In the genomic region with DNA sequence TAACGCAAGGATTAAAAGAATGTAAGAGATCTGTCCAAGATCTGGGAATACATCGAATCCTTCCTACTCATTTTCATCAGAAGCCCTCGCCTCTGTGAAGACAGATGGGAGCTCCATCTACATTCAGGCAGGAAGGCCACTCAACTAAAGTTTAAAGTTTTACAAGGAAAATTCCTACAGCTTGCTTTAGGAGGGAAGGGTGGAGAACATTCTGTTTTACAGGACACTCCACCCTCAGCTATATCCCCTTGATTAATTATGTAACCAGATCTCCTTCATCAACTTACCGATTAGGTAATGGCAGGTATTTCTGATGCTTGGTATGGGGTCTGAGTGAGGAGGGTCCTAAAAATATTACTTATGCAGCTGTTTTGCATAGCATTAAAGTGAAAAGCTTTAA, we compare ENCODE assay signal across 22 cellular contexts. TPM values are rescaled to one million over a fixed set of nuclear protein-coding genes. Genes with fewer than 3 reads are reported as not detected.
A peak's percentile ranks its signal among the peaks of the same experiment; 100 is the strongest.
DNase-seq lines count a peak whose midpoint lies in the region; ATAC-seq and TF ChIP-seq lines count a peak whose summit lies in the region.
"Had no signal": no experiment of that assay in that cellular context is flagged by ENCODE, and none has a peak within 500 bp of the region (broad histone marks: within the 10 kb centered on the region; RNA-seq: fewer than 3 reads in every experiment).

No MANE protein-coding gene starts in this region.

- H3K27me3 ChIP-seq in left ventricle myocardium inferior (ENCODE audit: low read depth) (no peaks in the 10 kb centered on the region), right atrium auricular region (no peaks in the 10 kb centered on the region), fibroblast of lung (ENCODE audit: control insufficient read depth, insufficient read depth, low read length) (no peaks in the 10 kb centered on the region)

- intact Hi-C loops in left ventricle myocardium inferior (cut with micrococcal nuclease) = no loop called here

- H3K79me2 ChIP-seq in fibroblast of lung (ENCODE audit: control insufficient read depth, insufficient read depth, low read length) = no peaks in the 10 kb centered on the region

- H3K9ac ChIP-seq in fibroblast of lung (ENCODE audit: insufficient read depth, low read length) = no peak overlapping the region
- H3K9ac ChIP-seq: BLaER1 treated with 17β-estradiol and CSF1 and Interleukin-3, amounts not matched to agents 10 nM and 100 nM; GM23248 had no signal

- H3K4me2 ChIP-seq in fibroblast of lung (ENCODE audit: extremely low read depth, insufficient read depth, low read length) = no peak overlapping the region
- H3K4me2 ChIP-seq: BLaER1 treated with 17β-estradiol and CSF1 and Interleukin-3, amounts not matched to agents 10 nM and 100 nM had no signal

- H3K4me3 ChIP-seq in left ventricle myocardium inferior (no peak overlapping the region), right atrium auricular region (no peak overlapping the region), fibroblast of lung (replicated peaks in 1 of 4; ENCODE audit: control extremely low read depth in 1 of 4, insufficient read depth in 1 of 4, low read depth in 3 of 4, low read length in 4 of 4) (no peak overlapping the region)
- H3K4me3 ChIP-seq: BLaER1 treated with 17β-estradiol and CSF1 and Interleukin-3, amounts not matched to agents 10 nM and 100 nM; GM12878; GM23248 had no signal

- TF ChIP-seq CTCF in left ventricle myocardium inferior (IDR thresholded peaks at IDR 0.05; ENCODE audit: borderline replicate concordance) (no peak), right atrium auricular region (IDR thresholded peaks at IDR 0.05) (no peak), fibroblast of lung (conservative IDR thresholded peaks at IDR 0.05 in 1 of 2, IDR thresholded peaks at IDR 0.05 in 1 of 2; ENCODE audit: low read depth in 1 of 2, low read length in 2 of 2) (no peak)

- H3K36me3 ChIP-seq in left ventricle myocardium inferior (no peaks in the 10 kb centered on the region), right atrium auricular region (no peaks in the 10 kb centered on the region), fibroblast of lung (ENCODE audit: control insufficient read depth, insufficient read depth, low read length) (no peaks in the 10 kb centered on the region)
- H3K36me3 ChIP-seq: BE2C; BLaER1 treated with 17β-estradiol and CSF1 and Interleukin-3, amounts not matched to agents 10 nM and 100 nM had no signal

- H2AFZ ChIP-seq in fibroblast of lung (ENCODE audit: low read length) = peak overlapping the region; percentile 20
- H2AFZ ChIP-seq: GM23248 had no signal

- DNase-seq in NCI-H82 (lab: John Stamatoyannopoulos, UW) = peak; percentile 6
- DNase-seq in NCI-H82 treated with DMSO at 0.1 percent for 48 hours (lab: John Stamatoyannopoulos, UW; ENCODE audit: unreplicated experiment) = no peak
- no peak for DNase-seq in left ventricle myocardium inferior
- DNase-seq in right atrium auricular region (ENCODE audit: low spot score) = no peak
- DNase-seq in fibroblast of lung (ENCODE audit: low read depth in 2 of 2) = no peak
- DNase-seq in globus pallidus (ENCODE audit: low spot score) = no peak
- DNase-seq: ACHN; AML-193; BE2C; CD4-positive, alpha-beta T cell; CD8-positive, alpha-beta memory T cell; DMS 273 treated with DMSO at 0.1 percent for 48 hours; DMS79; EL; GDM1; GM23248; H7; HCEC 1CT had no signal

- peaks cover 43% of the 10 kb centered on the region for H3K4me1 ChIP-seq in left ventricle myocardium inferior
- H3K4me1 ChIP-seq in right atrium auricular region = peaks cover 0 to 19% of the 10 kb centered on the region in 2 donors
- H3K4me1 ChIP-seq in fibroblast of lung (ENCODE audit: control insufficient read depth, extremely low read depth, insufficient read depth, low read length) = no peaks in the 10 kb centered on the region
- H3K4me1 ChIP-seq: BE2C had no signal

- peak overlapping the region; percentile 58 for H3K27ac ChIP-seq in left ventricle myocardium inferior (replicated peaks)
- no peak overlapping the region for H3K27ac ChIP-seq in right atrium auricular region
- H3K27ac ChIP-seq in fibroblast of lung (ENCODE audit: insufficient read depth, low read length) = no peak overlapping the region
- H3K27ac ChIP-seq: 22Rv1; BLaER1 treated with 17β-estradiol and CSF1 and Interleukin-3, amounts not matched to agents 10 nM and 100 nM; GM23248 had no signal

- no peaks in the 10 kb centered on the region for H3K9me3 ChIP-seq in left ventricle myocardium inferior (replicated peaks)
- H3K9me3 ChIP-seq in right atrium auricular region = no peaks in the 10 kb centered on the region
- H3K9me3 ChIP-seq in fibroblast of lung (ENCODE audit: control insufficient read depth, insufficient read depth, low read depth, low read length) = no peaks in the 10 kb centered on the region
- H3K9me3 ChIP-seq: BE2C had no signal

- no peaks in the 10 kb centered on the region for H4K20me1 ChIP-seq in fibroblast of lung (ENCODE audit: control insufficient read depth, extremely low read depth, insufficient read depth, low read length)
- H4K20me1 ChIP-seq: BLaER1 treated with 17β-estradiol and CSF1 and Interleukin-3, amounts not matched to agents 10 nM and 100 nM had no signal

- no peak for ATAC-seq in HG03378 (IDR thresholded peaks at IDR 0.05; ENCODE audit: unreplicated experiment)
- ATAC-seq: GM12878 had no signal

RNA-seq across cellular contexts. Expression of gene AHR, which starts 5.6 kb away (rescaled TPM):
- total RNA-seq in left ventricle myocardium inferior = 24.9 TPM
- 10 to 100 TPM; 38.7 to 45.4 TPM for total RNA-seq in right atrium auricular region
- total RNA-seq in fibroblast of lung = 63.4 and 84.4 TPM in 2 replicates
- 10.2 and 15.4 TPM in 2 replicates for polyA plus RNA-seq in fibroblast of lung
- 18.7 and 31.5 TPM in 2 replicates for polyA plus RNA-seq in fibroblast of lung (2012)
- 32.3 and 60.6 TPM in 2 replicates for polyA minus RNA-seq in fibroblast of lung (ENCODE audit: low replicate concordance)
